ENCODE assay signal across 12 cellular contexts in the genomic region with DNA sequence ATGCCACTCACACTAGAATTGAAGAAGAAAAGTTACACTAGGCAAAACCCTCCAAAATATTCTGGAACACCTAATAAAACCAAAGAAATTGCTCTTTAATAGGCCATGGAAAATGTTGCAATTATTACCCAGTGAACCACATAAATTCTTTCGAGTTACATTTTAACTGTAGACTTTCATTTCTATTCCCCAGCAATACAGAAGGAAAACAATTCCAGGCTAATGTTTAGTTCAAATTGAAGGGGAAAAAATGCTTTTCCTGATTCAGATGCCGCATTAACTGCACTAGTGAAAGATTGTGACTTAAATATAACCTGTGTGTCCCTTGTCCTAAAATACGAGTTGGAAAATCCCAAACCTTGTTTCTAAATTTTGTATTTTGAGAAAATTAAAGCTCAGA.
DNase-seq lines count a peak whose midpoint lies in the region; ATAC-seq and TF ChIP-seq lines count a peak whose summit lies in the region.
"Had no signal": no experiment of that assay in that cellular context is flagged by ENCODE, and none has a peak within 500 bp of the region (broad histone marks: within the 10 kb centered on the region; RNA-seq: fewer than 3 reads in every experiment).

No MANE protein-coding gene starts in this region.

- H3K9me3 ChIP-seq in psoas muscle = no peaks in the 10 kb centered on the region

- H3K27ac ChIP-seq in psoas muscle = no peak overlapping the region

- DNase-seq in Caki2 (ENCODE audit: low read depth) = peak; percentile 68
- DNase-seq in epithelial cell of proximal tubule (ENCODE audit: low read depth) = peak; percentile 64
- peak; percentile 64 for DNase-seq in kidney tubule cell (ENCODE audit: low spot score)
- peak; percentile 86 for DNase-seq in renal cortical epithelial cell (ENCODE audit: low read depth)
- no peak for DNase-seq in NCI-H2081 (lab: John Stamatoyannopoulos, UW)
- no peak for DNase-seq in psoas muscle
- DNase-seq in GM19238 (ENCODE audit: insufficient read length, low spot score) = no peak
- DNase-seq: 8988T; CD4-positive, CD25-positive, alpha-beta regulatory T cell; CD8-positive, alpha-beta memory T cell had no signal

- no peaks in the 10 kb centered on the region for H3K4me1 ChIP-seq in psoas muscle
- H3K4me1 ChIP-seq: BE2C had no signal

- TF ChIP-seq CTCF in epithelial cell of proximal tubule (conservative IDR thresholded peaks at IDR 0.05; ENCODE audit: low read depth, low read length) (no peak), psoas muscle (IDR thresholded peaks at IDR 0.05) (no peak)

- H3K36me3 ChIP-seq in psoas muscle (ENCODE audit: insufficient read depth in 1 of 2, low read depth in 1 of 2) = no peaks in the 10 kb centered on the region
- H3K36me3 ChIP-seq: BE2C had no signal

- no peaks in the 10 kb centered on the region for H3K27me3 ChIP-seq in psoas muscle (ENCODE audit: insufficient read depth in 3 of 3, low read length in 2 of 3)
- H3K27me3 ChIP-seq: BE2C had no signal

- in situ Hi-C loops in Caki2 (cut with HindIII; ENCODE audit: low pct_unique_long_range_greater_than_20kb, low sequenced_read_pairs) = no loop called here

- ATAC-seq in GM19324 (IDR thresholded peaks at IDR 0.05; ENCODE audit: low FRiP score, unreplicated experiment) (no peak), psoas muscle (no peak)

- 33 to 45% (median 37%) methylated on average over 3 of the region's 3 CpGs for WGBS in psoas muscle, 3 donors

- H3K4me3 ChIP-seq in epithelial cell of proximal tubule (ENCODE audit: low read depth, low read length) (no peak overlapping the region), psoas muscle (no peak overlapping the region)

- intact Hi-C loops in psoas muscle (cut with DNase I) = no loop called here

Comparison
In these comparisons a context has a peak if more than half of its experiments do, and no peak if none do; other contexts are left out.
1. DNase-seq: peak in Caki2 (single experiment), epithelial cell of proximal tubule (single experiment), kidney tubule cell (single experiment) and renal cortical epithelial cell (single experiment); none in NCI-H2081 (0 of 2), psoas muscle (0 of 2) and GM19238 (single experiment).